ENCODE assay signal across 9 cellular contexts in the genomic region with DNA sequence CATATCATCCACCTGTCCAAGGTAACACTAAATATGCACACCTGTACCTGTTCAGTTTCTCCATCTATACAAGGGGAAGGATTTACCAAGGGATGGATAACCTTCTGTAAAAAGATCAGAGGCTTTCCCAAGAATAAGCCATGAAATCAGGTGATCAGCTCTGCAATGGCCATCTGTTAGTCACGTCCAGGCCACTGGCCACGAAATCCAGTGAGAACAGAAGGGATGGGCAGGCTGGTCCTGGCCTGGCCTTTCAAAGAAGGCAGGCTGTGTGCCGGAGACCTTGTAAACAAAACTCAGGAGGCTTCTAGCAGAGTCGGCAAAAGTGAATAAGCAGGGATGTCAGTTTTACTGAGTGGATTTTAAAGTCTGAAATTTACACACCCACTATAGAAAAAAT.
DNase-seq lines count a peak whose midpoint lies in the region; ATAC-seq and TF ChIP-seq lines count a peak whose summit lies in the region.
"Had no signal": no experiment of that assay in that cellular context is flagged by ENCODE, and none has a peak within 500 bp of the region (broad histone marks: within the 10 kb centered on the region; RNA-seq: fewer than 3 reads in every experiment).

No MANE protein-coding gene starts in this region.

- H2AFZ ChIP-seq in OCI-LY1 (ENCODE audit: low read length): no peak overlapping the region

- peak; percentile 23 for DNase-seq in ELF-1 (ENCODE audit: low read depth, low spot score)
- peak in 1 of 10 donors; percentile 56 for DNase-seq in dorsolateral prefrontal cortex
- peak; percentile 9 for DNase-seq in renal cortical epithelial cell (ENCODE audit: low read depth)
- DNase-seq in activated effector memory CD4-positive, alpha-beta T cell treated with Interleukin-2 at 50 U/mL for 16 hours: no peak
- no peak for DNase-seq in effector CD8-positive, alpha-beta T cell (lab: John Stamatoyannopoulos, UW)

- H3K9me3 ChIP-seq in OCI-LY1 (ENCODE audit: low read length): no peaks in the 10 kb centered on the region
- H3K9me3 ChIP-seq: neutrophil had no signal

- intact Hi-C loops in dorsolateral prefrontal cortex (cut with DNase I): no loop called here

- H3F3A ChIP-seq in OCI-LY1 (ENCODE audit: insufficient read depth, low read length): no peaks in the 10 kb centered on the region

- H3K79me2 ChIP-seq in OCI-LY1 (ENCODE audit: insufficient read depth, low read length): peaks cover 29% of the 10 kb centered on the region

- no peak for ATAC-seq in HG03139 (IDR thresholded peaks at IDR 0.05; ENCODE audit: unreplicated experiment)
- no peak for ATAC-seq in GM19455 (IDR thresholded peaks at IDR 0.05; ENCODE audit: unreplicated experiment)

- no peak overlapping the region for H3K27ac ChIP-seq in OCI-LY1 (ENCODE audit: low read depth, low read length, poor library complexity, severe bottlenecking)
- H3K27ac ChIP-seq in dorsolateral prefrontal cortex: peak overlapping the region in 49 of 59 donors; percentile 13 to 84 (median 70)
- H3K27ac ChIP-seq: neutrophil had no signal

- no peak overlapping the region; the same call in 1 of the 2 replicates for H3K9ac ChIP-seq in OCI-LY1 (ENCODE audit: low read length)

- H3K4me1 ChIP-seq in OCI-LY1 (ENCODE audit: insufficient read depth, low read length, severe bottlenecking): peaks cover 24% of the 10 kb centered on the region

- no peak for TF ChIP-seq CTCF in OCI-LY1 (IDR thresholded peaks at IDR 0.05; ENCODE audit: low read length)
- no peak for TF ChIP-seq CTCF in dorsolateral prefrontal cortex (IDR thresholded peaks at IDR 0.05 in 54 of 56, conservative IDR thresholded peaks at IDR 0.05 in 2 of 56; ENCODE audit: low read depth in 1 of 56, partially characterized antibody in 56 of 56)

- H3K36me3 ChIP-seq in OCI-LY1 (ENCODE audit: insufficient read depth, low read length): peaks cover 10% of the 10 kb centered on the region
- H3K36me3 ChIP-seq: neutrophil had no signal

- H3K4me3 ChIP-seq in OCI-LY1 (ENCODE audit: low read depth, low read length, poor library complexity, severe bottlenecking): no peak overlapping the region
- peak overlapping the region in 7 of 59 donors; percentile 5 to 82 (median 62) for H3K4me3 ChIP-seq in dorsolateral prefrontal cortex

- peak overlapping the region; percentile 79; the same call in 1 of the 2 replicates for H3K4me2 ChIP-seq in OCI-LY1 (ENCODE audit: low read length)

- no peaks in the 10 kb centered on the region for H3K9me2 ChIP-seq in OCI-LY1 (ENCODE audit: low read depth, low read length)

- no peaks in the 10 kb centered on the region for H4K20me1 ChIP-seq in OCI-LY1 (ENCODE audit: insufficient read depth, low read length)

- no peaks in the 10 kb centered on the region for H3K27me3 ChIP-seq in OCI-LY1 (ENCODE audit: insufficient read depth, low read length)
- H3K27me3 ChIP-seq in dorsolateral prefrontal cortex: no peaks in the 10 kb centered on the region

Comparison
In these comparisons a context has a peak if more than half of its experiments do, and no peak if none do; other contexts are left out.
1. DNase-seq: peak in ELF-1 (single experiment) and renal cortical epithelial cell (single experiment); none in activated effector memory CD4-positive, alpha-beta T cell treated with Interleukin-2 at 50 U/mL for 16 hours (single experiment) and effector CD8-positive, alpha-beta T cell (single experiment).